16 cellular contexts compared by ENCODE assay signal in genomic region chr4:10153161-10153560, GRCh38. TPM values are rescaled to one million over a fixed set of nuclear protein-coding genes. Genes with fewer than 3 reads are reported as not detected.
DNase-seq lines count a peak whose midpoint lies in the region; ATAC-seq lines count a peak whose summit lies in the region.
"Had no signal": no experiment of that assay in that cellular context is flagged by ENCODE, and none has a peak within 500 bp of the region (broad histone marks: within the 10 kb centered on the region; RNA-seq: fewer than 3 reads in every experiment).

No MANE protein-coding gene starts in this region.

- H3K9me3 Mint-ChIP-seq in stimulated activated naive CD8-positive, alpha-beta T cell treated with anti-CD3 and anti-CD28 coated beads, Interleukin-15, amount 100 ng/mL, for 72 hours, result no peaks in the 10 kb centered on the region
- H3K9me3 Mint-ChIP-seq: CD4-positive, alpha-beta T cell; H9 had no signal

- peak; percentile 28 for ATAC-seq in stimulated activated naive CD8-positive, alpha-beta T cell treated with anti-CD3 and anti-CD28 coated beads, Interleukin-15, amount 100 ng/mL, for 72 hours
- ATAC-seq in stimulated activated naive CD8-positive, alpha-beta T cell treated with anti-CD3 and anti-CD28 coated beads, Interleukin-15, Interleukin-2, amounts not matched to agents 100 U/mL and 50 U/mL, for 24 hours, result no peak
- ATAC-seq in GM21619 (IDR thresholded peaks at IDR 0.05; ENCODE audit: unreplicated experiment) (peak; percentile 36), GM21515 (IDR thresholded peaks at IDR 0.05; ENCODE audit: unreplicated experiment) (no peak), HG02588 (IDR thresholded peaks at IDR 0.05; ENCODE audit: unreplicated experiment) (no peak)
- ATAC-seq: HepG2 had no signal

- H3K27ac Mint-ChIP-seq in stimulated activated naive CD8-positive, alpha-beta T cell treated with anti-CD3 and anti-CD28 coated beads, Interleukin-15, amount 100 ng/mL, for 72 hours, result no peak overlapping the region
- H3K27ac Mint-ChIP-seq: CD4-positive, alpha-beta T cell; H9 had no signal

- DNase-seq in stimulated activated naive CD8-positive, alpha-beta T cell treated with anti-CD3 and anti-CD28 coated beads, Interleukin-15, amount 100 ng/mL, for 72 hours, result no peak
- no peak for DNase-seq in stimulated activated naive CD8-positive, alpha-beta T cell treated with anti-CD3 and anti-CD28 coated beads, Interleukin-15, Interleukin-2, amounts not matched to agents 100 U/mL and 50 U/mL, for 24 hours
- peak; percentile 75 for DNase-seq in RPMI8226
- no peak for DNase-seq in mucosa of gallbladder (ENCODE audit: low spot score)
- DNase-seq: ACHN; C1 segment of cervical spinal cord; Calu3; CD4-positive, alpha-beta T cell; DMS 273 treated with DMSO at 0.1 percent for 48 hours; DND-41; GOT3; H9 had no signal

- no peaks in the 10 kb centered on the region for H3K27me3 Mint-ChIP-seq in stimulated activated naive CD8-positive, alpha-beta T cell treated with anti-CD3 and anti-CD28 coated beads, Interleukin-15, amount 100 ng/mL, for 72 hours
- H3K27me3 Mint-ChIP-seq: CD4-positive, alpha-beta T cell had no signal

- peaks cover 8% of the 10 kb centered on the region for H3K4me1 Mint-ChIP-seq in stimulated activated naive CD8-positive, alpha-beta T cell treated with anti-CD3 and anti-CD28 coated beads, Interleukin-15, amount 100 ng/mL, for 72 hours

- no peak overlapping the region for H3K4me3 Mint-ChIP-seq in stimulated activated naive CD8-positive, alpha-beta T cell treated with anti-CD3 and anti-CD28 coated beads, Interleukin-15, amount 100 ng/mL, for 72 hours
- H3K4me3 Mint-ChIP-seq: CD4-positive, alpha-beta T cell; H9 had no signal

RNA-seq across cellular contexts. Expression of gene WDR1, which starts 36.6 kb away (rescaled TPM):
- total RNA-seq in mucosa of gallbladder, result 297 TPM

Comparison
In these comparisons a context has a peak if more than half of its experiments do, and no peak if none do; other contexts are left out.
1. ATAC-seq: peak in stimulated activated naive CD8-positive, alpha-beta T cell treated with anti-CD3 and anti-CD28 coated beads, Interleukin-15, amount 100 ng/mL, for 72 hours (single experiment) and GM21619 (single experiment); none in stimulated activated naive CD8-positive, alpha-beta T cell treated with anti-CD3 and anti-CD28 coated beads, Interleukin-15, Interleukin-2, amounts not matched to agents 100 U/mL and 50 U/mL, for 24 hours (single experiment), GM21515 (single experiment) and HG02588 (single experiment).